27 cellular contexts compared by ENCODE assay signal in genomic region chr6:66948106-66948505, GRCh38.
DNase-seq lines count a peak whose midpoint lies in the region; FAIRE-seq and TF ChIP-seq lines count a peak whose summit lies in the region.
"Had no signal": no experiment of that assay in that cellular context is flagged by ENCODE, and none has a peak within 500 bp of the region (broad histone marks: within the 10 kb centered on the region; RNA-seq: fewer than 3 reads in every experiment).

No MANE protein-coding gene starts in this region.

- H3K9me3 ChIP-seq in H1 (ENCODE audit: insufficient read depth in 2 of 2, low read depth in 1 of 2, low read length in 1 of 2) (peaks cover 0 to 5% of the 10 kb centered on the region in 2 experiments; a peak in 1 of 4 replicates), neuronal stem cell (replicated peaks in 1 of 2; ENCODE audit: control insufficient read depth in 2 of 2, insufficient read depth in 1 of 2, low read depth in 1 of 2, low read length in 2 of 2) (no peaks in the 10 kb centered on the region)
- H3K9me3 ChIP-seq: SK-N-SH, transverse colon had no signal

- peaks cover 15% of the 10 kb centered on the region for H3K9me3 Mint-ChIP-seq in activated T-cell treated with anti-CD3 and anti-CD28 coated beads, Interleukin-2, amount 50 U/mL, for 24 hours

- H4K20me1 ChIP-seq in H1 (replicated peaks in 1 of 2; ENCODE audit: control insufficient read depth in 1 of 2, insufficient read depth in 2 of 2, low read length in 2 of 2) = no peaks in the 10 kb centered on the region

- H3K27me3 Mint-ChIP-seq in activated T-cell treated with anti-CD3 and anti-CD28 coated beads, Interleukin-2, amount 50 U/mL, for 24 hours = no peaks in the 10 kb centered on the region
- H3K27me3 Mint-ChIP-seq: activated CD8-positive, alpha-beta memory T cell treated with anti-CD3 and anti-CD28 coated beads, Interleukin-2, amount 10 ng/mL, durations not matched to agents 7 days and 5 days; IgD-negative memory B cell; naive B cell; progenitor cell of endocrine pancreas; T-helper 17 cell had no signal

- H4K91ac ChIP-seq in H1 (replicated peaks; ENCODE audit: insufficient read length, low read length) = no peak overlapping the region
- H4K91ac ChIP-seq in neuronal stem cell (ENCODE audit: low read depth, low read length, poor library complexity) = no peak overlapping the region

- H3K14ac ChIP-seq in H1 (ENCODE audit: insufficient read length) (no peak overlapping the region), neuronal stem cell (ENCODE audit: low read length) (no peak overlapping the region)

- no peak for TF ChIP-seq EP300 in H1 (IDR thresholded peaks at IDR 0.05; ENCODE audit: borderline replicate concordance in 1 of 2, low read depth in 2 of 2, low read length in 2 of 2)

- no peaks in the 10 kb centered on the region for H3K79me2 ChIP-seq in H1 (ENCODE audit: control insufficient read depth in 1 of 2, insufficient read depth in 2 of 2, low read length in 2 of 2)

- no peak overlapping the region for H3K18ac ChIP-seq in H1 (ENCODE audit: extremely low read depth, low read length)
- no peak overlapping the region for H3K18ac ChIP-seq in neuronal stem cell (ENCODE audit: low read length)

- no peak for TF ChIP-seq CTCF in H1 (IDR thresholded peaks at IDR 0.05; ENCODE audit: control extremely low read depth in 1 of 3, insufficient read depth in 1 of 3, low read depth in 1 of 3, low read length in 3 of 3)

- H3K4ac ChIP-seq in H1 (replicated peaks; ENCODE audit: insufficient read length, low read depth, low read length) (no peak overlapping the region), neuronal stem cell (ENCODE audit: low read length) (no peak overlapping the region)

- H4K5ac ChIP-seq in H1 (ENCODE audit: insufficient read length, low read depth, low read length) = no peak overlapping the region

- no peak for TF ChIP-seq POLR2A in H1 (IDR thresholded peaks at IDR 0.05; ENCODE audit: control extremely low read depth in 1 of 2, low read depth in 2 of 2, low read length in 2 of 2)

- H3K79me1 ChIP-seq in H1 (ENCODE audit: low read depth, low read length) (no peaks in the 10 kb centered on the region), neuronal stem cell (ENCODE audit: low read depth, low read length) (no peaks in the 10 kb centered on the region)

- H2BK5ac ChIP-seq in H1 (ENCODE audit: low read depth, low read length) (no peak overlapping the region), neuronal stem cell (ENCODE audit: low read length) (no peak overlapping the region)

- no peak overlapping the region for H3K23ac ChIP-seq in H1 (ENCODE audit: insufficient read length)
- no peak overlapping the region for H3K23ac ChIP-seq in neuronal stem cell (ENCODE audit: low read depth, low read length, poor library complexity)

- H3K27me3 ChIP-seq in H1 (replicated peaks in 1 of 4; ENCODE audit: control insufficient read depth in 3 of 4, extremely low read depth in 1 of 4, insufficient read depth in 3 of 4, low read length in 3 of 4) (no peaks in the 10 kb centered on the region), neuronal stem cell (ENCODE audit: control insufficient read depth in 3 of 3, insufficient read depth in 3 of 3, low read depth in 1 of 3, low read length in 3 of 3) (no peaks in the 10 kb centered on the region), H7 (ENCODE audit: control insufficient read depth, insufficient read depth, low read length) (no peaks in the 10 kb centered on the region)
- H3K27me3 ChIP-seq: transverse colon had no signal

- H2BK20ac ChIP-seq in H1 (ENCODE audit: low read length) = no peak overlapping the region

- H2BK12ac ChIP-seq in H1 (ENCODE audit: low read depth, low read length) (no peak overlapping the region), neuronal stem cell (ENCODE audit: low read length) (no peak overlapping the region)

- CTCF ChIA-PET in H1 (lab: Charles Lee; ENCODE audit: partially characterized antibody) = no interaction called here

- peak; percentile 39 for FAIRE-seq in H1 (lab: Jason Lieb, UNC)

- H3K27ac Mint-ChIP-seq in activated T-cell treated with anti-CD3 and anti-CD28 coated beads, Interleukin-2, amount 50 U/mL, for 24 hours = no peak overlapping the region
- H3K27ac Mint-ChIP-seq: activated CD8-positive, alpha-beta memory T cell treated with anti-CD3 and anti-CD28 coated beads, Interleukin-2, amount 10 ng/mL, durations not matched to agents 7 days and 5 days; activated T-cell treated with anti-CD3 and anti-CD28 coated beads, Interleukin-2, amount 50 U/mL, for 72 hours; brain; HFFc6; IgD-negative memory B cell; naive B cell; progenitor cell of endocrine pancreas; T-helper 17 cell had no signal

- WGBS in H1 (ENCODE audit: extremely low coverage in 1 of 2, insufficient coverage in 1 of 2, insufficient read length in 1 of 2, insufficient replicate concordance in 2 of 2, low coverage in 1 of 2, low lambda C conversion rate in 2 of 2, missing lambda C conversion rate in 1 of 2), 2 experiments = 0% methylated on average over 1 of the region's 2 CpGs; no CpG with 5 or more reads in 1 of the 2 experiments
- WGBS in neuronal stem cell (ENCODE audit: extremely low coverage in 2 of 2, insufficient read length in 2 of 2, insufficient replicate concordance in 1 of 2), 2 donors = no CpG with 5 or more reads among the region's 2 CpGs

- H2BK15ac ChIP-seq in H1 (ENCODE audit: low read length) (no peak overlapping the region), neuronal stem cell (ENCODE audit: low read length) (no peak overlapping the region)

- H3K36me3 ChIP-seq in H1 (ENCODE audit: control insufficient read depth in 2 of 4, insufficient read depth in 4 of 4, low read length in 3 of 4) (no peaks in the 10 kb centered on the region), neuronal stem cell (replicated peaks in 1 of 2; ENCODE audit: control insufficient read depth in 2 of 2, insufficient read depth in 2 of 2, low read length in 2 of 2) (no peaks in the 10 kb centered on the region), H7 (replicated peaks; ENCODE audit: control insufficient read depth, insufficient read depth, low read length) (no peaks in the 10 kb centered on the region)
- H3K36me3 ChIP-seq: left ventricle myocardium inferior, transverse colon had no signal

- TF ChIP-seq RAD21 in H1 (IDR thresholded peaks at IDR 0.05 in 1 of 2, conservative IDR thresholded peaks at IDR 0.05 in 1 of 2; ENCODE audit: low read depth in 2 of 2, low read length in 2 of 2) = no peak

- H2AFZ ChIP-seq in H1 (ENCODE audit: low read length) = no peak overlapping the region
- H2AFZ ChIP-seq in neuronal stem cell (ENCODE audit: low read length) = peak overlapping the region; percentile 39

- H3K4me3 Mint-ChIP-seq in activated T-cell treated with anti-CD3 and anti-CD28 coated beads, Interleukin-2, amount 50 U/mL, for 24 hours = no peak overlapping the region
- H3K4me3 Mint-ChIP-seq: activated CD8-positive, alpha-beta memory T cell treated with anti-CD3 and anti-CD28 coated beads, Interleukin-2, amount 10 ng/mL, durations not matched to agents 7 days and 5 days; activated T-cell treated with anti-CD3 and anti-CD28 coated beads, Interleukin-2, amount 50 U/mL, for 72 hours; brain; HFFc6; IgD-negative memory B cell; naive B cell; T-helper 17 cell had no signal

- no peaks in the 10 kb centered on the region for H3K23me2 ChIP-seq in H1 (ENCODE audit: low read depth, low read length)

- no peaks in the 10 kb centered on the region for H3K36me3 Mint-ChIP-seq in activated T-cell treated with anti-CD3 and anti-CD28 coated beads, Interleukin-2, amount 50 U/mL, for 24 hours (ENCODE audit: low read depth)
- H3K36me3 Mint-ChIP-seq: activated CD8-positive, alpha-beta memory T cell treated with anti-CD3 and anti-CD28 coated beads, Interleukin-2, amount 10 ng/mL, durations not matched to agents 7 days and 5 days; brain; IgD-negative memory B cell; naive B cell had no signal

- H3K4me2 ChIP-seq in H1 (ENCODE audit: insufficient read depth in 1 of 2, low read depth in 2 of 2, low read length in 2 of 2) (no peak overlapping the region), neuronal stem cell (ENCODE audit: insufficient read depth, low read length, poor library complexity, severe bottlenecking) (no peak overlapping the region)
- H3K4me2 ChIP-seq: SK-N-SH had no signal

- H3K27ac ChIP-seq in H1 (ENCODE audit: low read depth, low read length) (no peak overlapping the region), neuronal stem cell (replicated peaks; ENCODE audit: low read length) (no peak overlapping the region)
- H3K27ac ChIP-seq: left ventricle myocardium inferior, RWPE1, transverse colon had no signal

- H2BK120ac ChIP-seq in H1 (replicated peaks; ENCODE audit: low read depth, low read length) = no peak overlapping the region
- H2BK120ac ChIP-seq in neuronal stem cell (ENCODE audit: low read depth, low read length) = no peak overlapping the region

- H2AK5ac ChIP-seq in H1 (ENCODE audit: low read depth, low read length) = no peak overlapping the region
- no peak overlapping the region for H2AK5ac ChIP-seq in neuronal stem cell (ENCODE audit: low read depth, low read length)

- H3K4me1 ChIP-seq in H1 (replicated peaks in 1 of 4; ENCODE audit: control insufficient read depth in 3 of 4, insufficient read depth in 4 of 4, low read length in 3 of 4) (no peaks in the 10 kb centered on the region), neuronal stem cell (ENCODE audit: control insufficient read depth in 2 of 2, insufficient read depth in 1 of 2, low read depth in 1 of 2, low read length in 2 of 2) (no peaks in the 10 kb centered on the region)
- H3K4me1 ChIP-seq: left ventricle myocardium inferior, transverse colon had no signal

- peak; percentile 48 for DNase-seq in HCEC 1CT
- peak; percentile 2 for DNase-seq in SW480 (ENCODE audit: low spot score)
- no peak for DNase-seq in H1 (ENCODE audit: low read depth in 1 of 2, low spot score in 2 of 2)
- DNase-seq in neuronal stem cell (ENCODE audit: low spot score) = no peak
- no peak for DNase-seq in H7
- DNase-seq in GM19240 (ENCODE audit: insufficient read length, low spot score) = no peak
- no peak for DNase-seq in activated T-cell treated with anti-CD3 and anti-CD28 coated beads, Interleukin-2, amount 50 U/mL, for 24 hours
- DNase-seq in OCI-M2 (lab: John Stamatoyannopoulos, UW; ENCODE audit: unreplicated experiment) = no peak
- DNase-seq: activated CD4-positive, alpha-beta T cell treated with anti-CD3 and anti-CD28 coated beads, Interleukin-2, amount 50 U/mL, for 4 hours; activated CD8-positive, alpha-beta memory T cell treated with anti-CD3 and anti-CD28 coated beads, Interleukin-2, amount 10 ng/mL, durations not matched to agents 7 days and 5 days; activated T-cell treated with anti-CD3 and anti-CD28 coated beads, Interleukin-2, amount 50 U/mL, for 72 hours; DMS153; HFFc6; left ventricle myocardium inferior; naive B cell; NCI-H1092; NCI-H1694 treated with DMSO at 0.1 percent for 48 hours; NCI-H510A; SK-N-SH; stimulated activated CD4-positive, alpha-beta T cell treated with anti-CD3 and anti-CD28 coated beads, Interleukin-12 subunit alpha, Interleukin-12 subunit beta, amount 100 ng/mL, for 4 hours; stimulated activated CD4-positive, alpha-beta T cell treated with anti-CD3 and anti-CD28 coated beads, Interleukin-4, amount 100 ng/mL, for 24 hours; T-helper 17 cell; transverse colon had no signal

- H3K9ac ChIP-seq in H1 (replicated peaks in 1 of 4; ENCODE audit: extremely low read depth in 1 of 4, low read depth in 3 of 4, low read length in 3 of 4) (no peak overlapping the region), neuronal stem cell (ENCODE audit: low read depth, low read length, poor library complexity) (no peak overlapping the region)
- H3K9ac ChIP-seq: SK-N-SH had no signal

- no peaks in the 10 kb centered on the region for H3K4me1 Mint-ChIP-seq in activated T-cell treated with anti-CD3 and anti-CD28 coated beads, Interleukin-2, amount 50 U/mL, for 24 hours (ENCODE audit: low read depth)
- H3K4me1 Mint-ChIP-seq: activated CD8-positive, alpha-beta memory T cell treated with anti-CD3 and anti-CD28 coated beads, Interleukin-2, amount 10 ng/mL, durations not matched to agents 7 days and 5 days; brain; IgD-negative memory B cell; naive B cell; T-helper 17 cell had no signal

- H4K8ac ChIP-seq in H1 (ENCODE audit: extremely low read depth, insufficient read depth, low read length) (no peak overlapping the region), neuronal stem cell (ENCODE audit: low read depth, low read length) (no peak overlapping the region)

- POLR2A ChIA-PET in H1 (lab: Charles Lee; ENCODE audit: partially characterized antibody) = no interaction called here

- H3K4me3 ChIP-seq in H1 (ENCODE audit: extremely low read depth in 1 of 4, insufficient read depth in 2 of 4, low read depth in 3 of 4, low read length in 4 of 4) (no peak overlapping the region), neuronal stem cell (ENCODE audit: low read length in 2 of 2) (no peak overlapping the region), H7 (ENCODE audit: insufficient read depth, low read depth, low read length) (no peak overlapping the region)
- H3K4me3 ChIP-seq: left ventricle myocardium inferior, transverse colon had no signal

- no peak overlapping the region for H3K56ac ChIP-seq in H1 (replicated peaks; ENCODE audit: insufficient read length, low read depth, low read length)

Comparison
In these comparisons a context has a peak if more than half of its experiments do, and no peak if none do; other contexts are left out.
1. DNase-seq: peak in HCEC 1CT (single experiment) and SW480 (single experiment); none in H1 (0 of 2), neuronal stem cell (single experiment), H7 (single experiment), GM19240 (single experiment), activated T-cell treated with anti-CD3 and anti-CD28 coated beads, Interleukin-2, amount 50 U/mL, for 24 hours (single experiment) and OCI-M2 (single experiment).